Comparison of ENCODE assay signal across 10 cellular contexts in genomic region chr1:172356620-172357019, GRCh38.
A peak's percentile ranks its signal among the peaks of the same experiment; 100 is the strongest.
DNase-seq lines count a peak whose midpoint lies in the region; ATAC-seq and TF ChIP-seq lines count a peak whose summit lies in the region.
"Had no signal": no experiment of that assay in that cellular context is flagged by ENCODE, and none has a peak within 500 bp of the region (broad histone marks: within the 10 kb centered on the region; RNA-seq: fewer than 3 reads in every experiment).

No MANE protein-coding gene starts in this region.

- H3K9me3 ChIP-seq in heart left ventricle, result no peaks in the 10 kb centered on the region
- no peaks in the 10 kb centered on the region for H3K9me3 ChIP-seq in uterus
- no peaks in the 10 kb centered on the region for H3K9me3 ChIP-seq in aorta (ENCODE audit: control insufficient read depth, low read length)
- H3K9me3 ChIP-seq in stomach, result no peaks in the 10 kb centered on the region
- H3K9me3 ChIP-seq: SJCRH30 had no signal

- H3K27ac Mint-ChIP-seq in activated T-helper 17 cell treated with anti-CD3 and anti-CD28 coated beads, Interleukin-2, amount 50 U/mL, for 72 hours, result peak overlapping the region; percentile 14

- no peaks in the 10 kb centered on the region for H3K27me3 Mint-ChIP-seq in activated T-helper 17 cell treated with anti-CD3 and anti-CD28 coated beads, Interleukin-2, amount 50 U/mL, for 72 hours

- H3K4me1 ChIP-seq in heart left ventricle (peaks cover 6 to 67% (median 43%) of the 10 kb centered on the region in 12 donors), uterus (peaks cover 10 to 17% of the 10 kb centered on the region in 2 donors), aorta (ENCODE audit: control insufficient read depth in 1 of 2, insufficient read depth in 2 of 2, low read length in 2 of 2) (peaks cover 0 to 2% of the 10 kb centered on the region in 2 donors), stomach (peaks cover 26 to 72% (median 36%) of the 10 kb centered on the region in 4 donors)

- ATAC-seq in heart left ventricle (peak in 2 of 4 donors; percentile 6 to 35), aorta (ENCODE audit: low FRiP score) (no peak)
- ATAC-seq in activated T-helper 17 cell treated with anti-CD3 and anti-CD28 coated beads, Interleukin-2, amount 50 U/mL, for 72 hours (replicated peaks), result peak; percentile 17

- TF ChIP-seq POLR2A in heart left ventricle (IDR thresholded peaks at IDR 0.05) (no peak), uterus (IDR thresholded peaks at IDR 0.05) (no peak), stomach (IDR thresholded peaks at IDR 0.05) (no peak)

- H3K36me3 ChIP-seq in heart left ventricle (no peaks in the 10 kb centered on the region), uterus (no peaks in the 10 kb centered on the region), aorta (ENCODE audit: control insufficient read depth in 1 of 2, insufficient read depth in 2 of 2, low read length in 1 of 2) (no peaks in the 10 kb centered on the region), stomach (no peaks in the 10 kb centered on the region)
- H3K36me3 ChIP-seq: SJCRH30 had no signal

- H3K9me3 Mint-ChIP-seq in activated T-helper 17 cell treated with anti-CD3 and anti-CD28 coated beads, Interleukin-2, amount 50 U/mL, for 72 hours, result no peaks in the 10 kb centered on the region

- no peak for TF ChIP-seq EP300 in stomach (IDR thresholded peaks at IDR 0.05)

- DNase-seq in heart left ventricle, result no peak
- no peak for DNase-seq in cardiac septum (ENCODE audit: low spot score)
- DNase-seq in iris pigment epithelial cell (ENCODE audit: low read depth), result peak; percentile 78
- peak in 1 of 2 donors; percentile 38 for DNase-seq in uterus
- no peak for DNase-seq in NOMO-1 treated with DMSO at 0.1 percent for 48 hours (lab: John Stamatoyannopoulos, UW; ENCODE audit: unreplicated experiment)
- DNase-seq in aorta, result no peak
- no peak for DNase-seq in stomach
- DNase-seq: activated T-cell treated with anti-CD3 and anti-CD28 coated beads for 4 hours, SJCRH30 had no signal

- H3K4me3 ChIP-seq in heart left ventricle (no peak overlapping the region), uterus (no peak overlapping the region), aorta (ENCODE audit: low read length in 2 of 2) (no peak overlapping the region), stomach (no peak overlapping the region)
- H3K4me3 ChIP-seq: SJCRH30 had no signal

- H3K27me3 ChIP-seq in heart left ventricle, result no peaks in the 10 kb centered on the region
- H3K27me3 ChIP-seq in uterus, result no peaks in the 10 kb centered on the region
- H3K27me3 ChIP-seq in aorta (ENCODE audit: control insufficient read depth in 1 of 2, insufficient read depth in 2 of 2, low read length in 1 of 2), result no peaks in the 10 kb centered on the region
- H3K27me3 ChIP-seq in stomach, result no peaks in the 10 kb centered on the region
- H3K27me3 ChIP-seq: SJCRH30 had no signal

- peak overlapping the region in 8 of 12 donors; percentile 14 to 91 (median 42) for H3K27ac ChIP-seq in heart left ventricle
- peak overlapping the region; percentile 80 to 88 for H3K27ac ChIP-seq in uterus
- H3K27ac ChIP-seq in aorta (ENCODE audit: low read depth in 1 of 2, low read length in 2 of 2), result no peak overlapping the region
- no peak overlapping the region for H3K27ac ChIP-seq in stomach
- H3K27ac ChIP-seq: SJCRH30 had no signal

- TF ChIP-seq CTCF in heart left ventricle (IDR thresholded peaks at IDR 0.05) (no peak), uterus (IDR thresholded peaks at IDR 0.05) (no peak), stomach (IDR thresholded peaks at IDR 0.05) (no peak)

- H3K4me3 Mint-ChIP-seq in activated T-helper 17 cell treated with anti-CD3 and anti-CD28 coated beads, Interleukin-2, amount 50 U/mL, for 72 hours, result peak overlapping the region; percentile 68

- intact Hi-C loops in heart left ventricle (cut with DNase I) (loop anchor here in 4 of 10 donors (5.0 kb wide), 3 partner anchors 34 to 41 kb away; no protein-coding TSS in a partner anchor), cardiac septum (cut with DNase I) (loop anchor here (5.0 kb wide), 1 partner anchor 174 kb away; no protein-coding TSS in a partner anchor), uterus (cut with DNase I; ENCODE audit: low total_unique reads) (loop anchor here (5.0 kb wide), 1 partner anchor 41 kb away; no protein-coding TSS in a partner anchor), aorta (cut with DNase I) (no loop called here), stomach (cut with DNase I; ENCODE audit: low total_unique reads) (no loop called here)

- H3K36me3 Mint-ChIP-seq in activated T-helper 17 cell treated with anti-CD3 and anti-CD28 coated beads, Interleukin-2, amount 50 U/mL, for 72 hours (ENCODE audit: low read depth), result no peaks in the 10 kb centered on the region

- peaks cover 29% of the 10 kb centered on the region for H3K4me1 Mint-ChIP-seq in activated T-helper 17 cell treated with anti-CD3 and anti-CD28 coated beads, Interleukin-2, amount 50 U/mL, for 72 hours

Comparison
In these comparisons a context has a peak if more than half of its experiments do, and no peak if none do; other contexts are left out.
1. H3K27ac ChIP-seq: peak in heart left ventricle (8 of 12) and uterus (2 of 2); none in aorta (0 of 2) and stomach (0 of 5).
2. intact Hi-C loops: an anchor here in cardiac septum (5.0 kb wide) and uterus (5.0 kb wide); none called in aorta and stomach.